16 cellular contexts compared by ENCODE assay signal in the genomic region with DNA sequence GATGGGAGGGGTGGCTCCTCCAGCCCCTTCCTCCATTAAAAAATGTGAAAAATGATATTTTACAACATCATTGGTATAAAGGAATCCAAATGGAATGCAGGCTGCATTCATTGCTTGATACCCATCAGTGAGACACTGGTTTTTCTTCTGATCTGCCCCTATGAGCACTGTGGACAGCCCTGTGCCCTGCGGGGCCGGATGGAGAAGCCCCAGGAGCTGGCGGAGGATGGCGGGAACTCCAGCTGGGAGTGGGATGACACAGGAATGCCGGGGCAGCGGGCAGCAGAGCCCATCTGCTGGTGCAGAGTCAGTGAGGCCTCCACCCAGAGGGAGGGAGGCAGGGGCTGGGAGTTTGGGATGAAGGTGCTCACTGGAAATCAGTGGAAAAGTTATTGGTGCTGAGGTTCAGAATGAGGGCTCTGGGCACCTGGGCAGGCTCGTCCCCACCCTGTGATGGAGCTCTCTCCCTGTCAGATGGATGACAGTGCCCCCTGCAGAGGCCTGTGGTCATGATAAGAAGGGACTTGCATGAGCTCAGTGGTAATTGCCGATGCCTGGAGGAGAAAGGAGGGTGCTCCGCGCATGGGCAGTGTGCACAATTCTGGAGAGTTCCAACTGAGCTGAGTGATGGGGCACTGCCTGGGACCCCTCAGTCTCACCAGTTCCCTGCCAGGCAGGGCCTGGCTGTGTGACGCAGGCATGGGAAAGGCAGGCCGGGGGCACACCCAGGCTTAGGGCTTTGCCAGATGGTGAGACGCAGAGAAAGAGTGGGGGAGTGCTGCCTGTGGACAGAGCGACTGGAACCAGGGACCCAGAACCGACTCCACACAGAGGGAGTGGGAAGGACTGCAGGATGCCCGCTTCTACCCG. TPM values are rescaled to one million over a fixed set of nuclear protein-coding genes. Genes with fewer than 3 reads are reported as not detected.
A peak's percentile ranks its signal among the peaks of the same experiment; 100 is the strongest.
DNase-seq lines count a peak whose midpoint lies in the region; ATAC-seq and TF ChIP-seq lines count a peak whose summit lies in the region.
"Had no signal": no experiment of that assay in that cellular context is flagged by ENCODE, and none has a peak within 500 bp of the region (broad histone marks: within the 10 kb centered on the region; RNA-seq: fewer than 3 reads in every experiment).

No MANE protein-coding gene starts in this region.

- H3K36me3 Mint-ChIP-seq in naive thymus-derived CD8-positive, alpha-beta T cell, result no peaks in the 10 kb centered on the region

- peak; percentile 69 for DNase-seq in 8988T
- peak; percentile 95 for DNase-seq in EL
- DNase-seq in NCI-H82 treated with DMSO at 0.1 percent for 48 hours (lab: John Stamatoyannopoulos, UW; ENCODE audit: unreplicated experiment), result peak; percentile 24
- peak; percentile 6 to 11 for DNase-seq in erythroblast (lab: John Stamatoyannopoulos, UW)
- no peak for DNase-seq in naive thymus-derived CD8-positive, alpha-beta T cell
- DNase-seq in activated CD4-positive, CD25-positive, alpha-beta regulatory T cell (lab: John Stamatoyannopoulos, UW), result no peak
- DNase-seq in NCI-H446 (lab: John Stamatoyannopoulos, UW), result no peak
- no peak for DNase-seq in GOT3 (lab: John Stamatoyannopoulos, UW)
- DNase-seq: amygdala; effector CD4-positive, alpha-beta T cell; foreskin keratinocyte; KG1; stimulated activated CD4-positive, alpha-beta T cell treated with anti-CD3 and anti-CD28 coated beads, Interleukin-2, amount 100 ng/mL, for 24 hours; uterus had no signal

- no peaks in the 10 kb centered on the region for H3K9me3 Mint-ChIP-seq in naive thymus-derived CD8-positive, alpha-beta T cell

- no peak for TF ChIP-seq POLR2A in erythroblast (IDR thresholded peaks at IDR 0.05; ENCODE audit: low read length)

- H3K27me3 Mint-ChIP-seq in naive thymus-derived CD8-positive, alpha-beta T cell, result peaks cover 13 to 50% (median 38%) of the 10 kb centered on the region in 5 donors

- POLR2A ChIA-PET in naive thymus-derived CD8-positive, alpha-beta T cell (lab: Charles Lee), result no interaction called here

- ATAC-seq in naive thymus-derived CD8-positive, alpha-beta T cell, result no peak
- ATAC-seq: activated CD4-positive, CD25-positive, alpha-beta regulatory T cell treated with anti-CD3 and anti-CD28 coated beads, Interleukin-2, amount 50 U/mL, for 24 hours; foreskin keratinocyte had no signal

- H3K4me3 Mint-ChIP-seq in naive thymus-derived CD8-positive, alpha-beta T cell, result no peak overlapping the region

- peaks cover 5 to 12% (median 6%) of the 10 kb centered on the region in 4 donors for H3K4me1 Mint-ChIP-seq in naive thymus-derived CD8-positive, alpha-beta T cell

- H3K27ac Mint-ChIP-seq in naive thymus-derived CD8-positive, alpha-beta T cell, result peak overlapping the region in 1 of 10 donors; percentile 24

RNA-seq across cellular contexts. Expression of a gene that starts 23.2 kb away (rescaled TPM):
- total RNA-seq in naive thymus-derived CD8-positive, alpha-beta T cell, result not detected
- not detected for polyA plus RNA-seq in naive thymus-derived CD8-positive, alpha-beta T cell
- total RNA-seq: foreskin keratinocyte, pulmonary artery endothelial cell had no signal
- polyA plus RNA-seq: foreskin keratinocyte had no signal

RNA-seq across cellular contexts. Expression of a gene that starts 59.2 kb away (rescaled TPM):
- not detected for total RNA-seq in naive thymus-derived CD8-positive, alpha-beta T cell
- polyA plus RNA-seq in naive thymus-derived CD8-positive, alpha-beta T cell, result not detected
- total RNA-seq: foreskin keratinocyte, pulmonary artery endothelial cell had no signal
- polyA plus RNA-seq: foreskin keratinocyte had no signal

Comparison
In these comparisons a context has a peak if more than half of its experiments do, and no peak if none do; other contexts are left out.
1. DNase-seq: peak in 8988T (single experiment), EL (single experiment), NCI-H82 treated with DMSO at 0.1 percent for 48 hours (single experiment) and erythroblast (2 of 2); none in naive thymus-derived CD8-positive, alpha-beta T cell (0 of 10), activated CD4-positive, CD25-positive, alpha-beta regulatory T cell (0 of 4), NCI-H446 (0 of 2) and GOT3 (single experiment).